ENCODE assay signal across 16 cellular contexts in genomic region chr19:6042776-6043726, GRCh38.
A peak's percentile ranks its signal among the peaks of the same experiment; 100 is the strongest.
DNase-seq lines count a peak whose midpoint lies in the region; ATAC-seq, FAIRE-seq and TF ChIP-seq lines count a peak whose summit lies in the region.
"Had no signal": no experiment of that assay in that cellular context is flagged by ENCODE, and none has a peak within 500 bp of the region (broad histone marks: within the 10 kb centered on the region; RNA-seq: fewer than 3 reads in every experiment).

No MANE protein-coding gene starts in this region.

- no peaks in the 10 kb centered on the region for H3K9me3 Mint-ChIP-seq in activated CD8-positive, alpha-beta memory T cell treated with anti-CD3 and anti-CD28 coated beads, Interleukin-2, amount 10 ng/mL, durations not matched to agents 7 days and 5 days (ENCODE audit: low read depth)
- H3K9me3 Mint-ChIP-seq: H9 had no signal

- CTCF ChIA-PET in activated CD8-positive, alpha-beta memory T cell treated with anti-CD3 and anti-CD28 coated beads, Interleukin-2, amount 10 ng/mL, durations not matched to agents 7 days and 5 days (lab: Charles Lee), result interaction anchor here (1.0 to 9.8 kb wide), 4 partner anchors 9 to 239 kb away, joined by 3 to 114 read pairs (median 4); no protein-coding TSS in a partner anchor

- H3K36me3 ChIP-seq in kidney (ENCODE audit: control insufficient read depth in 1 of 2, insufficient read depth in 2 of 2, low read length in 2 of 2) (no peaks in the 10 kb centered on the region), testis (ENCODE audit: low read depth, missing control alignments) (no peaks in the 10 kb centered on the region)

- peaks cover 13% of the 10 kb centered on the region for H3K4me1 Mint-ChIP-seq in activated CD8-positive, alpha-beta memory T cell treated with anti-CD3 and anti-CD28 coated beads, Interleukin-2, amount 10 ng/mL, durations not matched to agents 7 days and 5 days

- H3K27ac ChIP-seq in kidney (ENCODE audit: low read depth in 2 of 2, low read length in 2 of 2), result no peak overlapping the region
- H3K27ac ChIP-seq in testis, result no peak overlapping the region
- H3K27ac ChIP-seq in substantia nigra (ENCODE audit: low read depth, low read length, poor library complexity, severe bottlenecking), result no peak overlapping the region

- intact Hi-C loops in left ventricle myocardium superior (cut with micrococcal nuclease) (no loop called here), Right ventricle myocardium superior (cut with DNase I) (loop anchor here (10.0 kb wide), 1 partner anchor 242 kb away; no protein-coding TSS in a partner anchor), kidney (cut with DNase I) (loop anchor here (5.0 kb wide), 1 partner anchor 94 kb away; the partner anchor contains the start of gene ACSBG2), testis (cut with DNase I; ENCODE audit: low total_unique reads) (no loop called here)

- H3K36me3 Mint-ChIP-seq in activated CD8-positive, alpha-beta memory T cell treated with anti-CD3 and anti-CD28 coated beads, Interleukin-2, amount 10 ng/mL, durations not matched to agents 7 days and 5 days, result peaks cover 2% of the 10 kb centered on the region

- no peaks in the 10 kb centered on the region for H3K4me1 ChIP-seq in kidney (ENCODE audit: control insufficient read depth in 1 of 2, insufficient read depth in 1 of 2, low read depth in 1 of 2, low read length in 2 of 2)
- H3K4me1 ChIP-seq in testis, result no peaks in the 10 kb centered on the region

- DNase-seq in left ventricle myocardium superior, result peak; percentile 12
- no peak for DNase-seq in Right ventricle myocardium superior
- peak; percentile 38 for DNase-seq in activated CD8-positive, alpha-beta memory T cell treated with anti-CD3 and anti-CD28 coated beads, Interleukin-2, amount 10 ng/mL, durations not matched to agents 7 days and 5 days
- DNase-seq in kidney, result peak; percentile 26
- DNase-seq in testis, result peak; percentile 7
- no peak for DNase-seq in NCI-H1694 treated with DMSO at 0.1 percent for 48 hours (lab: John Stamatoyannopoulos, UW)
- no peak for DNase-seq in AG20443 (ENCODE audit: low spot score)
- DNase-seq in substantia nigra (lab: John Stamatoyannopoulos, UW), result no peak
- DNase-seq: CD4-positive, CD25-positive, alpha-beta regulatory T cell; DMS53; H9; IMR-90; NCI-H1417 treated with DMSO at 0.1 percent for 48 hours; NCI-H2029 treated with DMSO at 0.1 percent for 48 hours had no signal

- H3K4me3 Mint-ChIP-seq in activated CD8-positive, alpha-beta memory T cell treated with anti-CD3 and anti-CD28 coated beads, Interleukin-2, amount 10 ng/mL, durations not matched to agents 7 days and 5 days, result no peak overlapping the region
- H3K4me3 Mint-ChIP-seq: CD4-positive, CD25-positive, alpha-beta regulatory T cell; H9 had no signal

- TF ChIP-seq CTCF in kidney (IDR thresholded peaks at IDR 0.05; ENCODE audit: borderline replicate concordance, extremely low read depth, insufficient read depth) (no peak), testis (IDR thresholded peaks at IDR 0.05) (no peak)

- FAIRE-seq in kidney (lab: Jason Lieb, UNC), result no peak
- FAIRE-seq: A204.1, GM12891 had no signal

- ATAC-seq in left ventricle myocardium superior (no peak), Right ventricle myocardium superior (ENCODE audit: poor library complexity) (no peak)
- ATAC-seq in activated CD8-positive, alpha-beta memory T cell treated with anti-CD3 and anti-CD28 coated beads, Interleukin-2, amount 10 ng/mL, durations not matched to agents 7 days and 5 days, result no peak

- 88 to 96% methylated on average over 6 to 12 of the region's 12 CpGs for WGBS in testis, 2 donors

- no peak overlapping the region for H3K27ac Mint-ChIP-seq in activated CD8-positive, alpha-beta memory T cell treated with anti-CD3 and anti-CD28 coated beads, Interleukin-2, amount 10 ng/mL, durations not matched to agents 7 days and 5 days

- no peak overlapping the region for H3K9ac ChIP-seq in kidney (ENCODE audit: low read length in 2 of 2)

- H3K4me3 ChIP-seq in kidney (ENCODE audit: low read length in 2 of 2) (no peak overlapping the region), testis (no peak overlapping the region)

- no peaks in the 10 kb centered on the region for H3K27me3 ChIP-seq in testis

- no peaks in the 10 kb centered on the region for H3K9me3 ChIP-seq in kidney (ENCODE audit: control insufficient read depth in 1 of 2, low read length in 2 of 2)
- no peaks in the 10 kb centered on the region for H3K9me3 ChIP-seq in testis

- TF ChIP-seq POLR2A in testis (IDR thresholded peaks at IDR 0.05), result no peak

- no peaks in the 10 kb centered on the region for H3K27me3 Mint-ChIP-seq in activated CD8-positive, alpha-beta memory T cell treated with anti-CD3 and anti-CD28 coated beads, Interleukin-2, amount 10 ng/mL, durations not matched to agents 7 days and 5 days
- H3K27me3 Mint-ChIP-seq: CD4-positive, CD25-positive, alpha-beta regulatory T cell had no signal

Comparison
In these comparisons a context has a peak if more than half of its experiments do, and no peak if none do; other contexts are left out.
1. DNase-seq: peak in left ventricle myocardium superior (single experiment), activated CD8-positive, alpha-beta memory T cell treated with anti-CD3 and anti-CD28 coated beads, Interleukin-2, amount 10 ng/mL, durations not matched to agents 7 days and 5 days (single experiment), kidney (single experiment) and testis (single experiment); none in Right ventricle myocardium superior (single experiment), NCI-H1694 treated with DMSO at 0.1 percent for 48 hours (single experiment), AG20443 (single experiment) and substantia nigra (0 of 49).
2. intact Hi-C loops: an anchor here in Right ventricle myocardium superior (10.0 kb wide) and kidney (5.0 kb wide); none called in left ventricle myocardium superior and testis.